In genomic region chr9:69149321-69149807, GRCh38 we compare ENCODE assay signal across 8 cellular contexts. TPM values are rescaled to one million over a fixed set of nuclear protein-coding genes. Genes with fewer than 3 reads are reported as not detected.
DNase-seq lines count a peak whose midpoint lies in the region; ATAC-seq and TF ChIP-seq lines count a peak whose summit lies in the region.
"Had no signal": no experiment of that assay in that cellular context is flagged by ENCODE, and none has a peak within 500 bp of the region (broad histone marks: within the 10 kb centered on the region; RNA-seq: fewer than 3 reads in every experiment).

No MANE protein-coding gene starts in this region.

- H3K4me1 ChIP-seq in OCI-LY7 (ENCODE audit: insufficient read depth, low read length, poor library complexity, severe bottlenecking): peaks cover 11% of the 10 kb centered on the region

- no peak for TF ChIP-seq CTCF in OCI-LY7 (conservative IDR thresholded peaks at IDR 0.05; ENCODE audit: low read length)

- POLR2A ChIA-PET in OCI-LY7 (lab: Charles Lee): interaction anchor here (0.8 to 1.0 kb wide), 3 partner anchors 16 to 41 kb away, joined by 3 read pairs; no protein-coding TSS in a partner anchor

- BruUV-seq in OCI-LY7 (replicated peaks; lab: Mats Ljungman, UMichigan): no TSS peak

- no peaks in the 10 kb centered on the region for H3K9me3 ChIP-seq in OCI-LY7 (ENCODE audit: low read length)

- H3K36me3 ChIP-seq in OCI-LY7 (ENCODE audit: insufficient read depth, low read length): no peaks in the 10 kb centered on the region

- no peaks in the 10 kb centered on the region for H3K79me2 ChIP-seq in OCI-LY7 (ENCODE audit: insufficient read depth, low read depth, low read length)

- no peak overlapping the region for H2AFZ ChIP-seq in OCI-LY7 (ENCODE audit: low read length)

- H3K27ac ChIP-seq in temporal lobe (ENCODE audit: low read depth, low read length) (peak overlapping the region; percentile 13), OCI-LY7 (ENCODE audit: low read depth, low read length, poor library complexity, severe bottlenecking) (no peak overlapping the region)

- no peak overlapping the region for H3K4me2 ChIP-seq in OCI-LY7 (ENCODE audit: low read length)

- intact Hi-C loops in OCI-LY7 (cut with micrococcal nuclease; ENCODE audit: unreplicated experiment): no loop called here

- no peaks in the 10 kb centered on the region for H4K20me1 ChIP-seq in OCI-LY7 (ENCODE audit: insufficient read depth, low read length)

- no peaks in the 10 kb centered on the region for H3K9me2 ChIP-seq in OCI-LY7 (ENCODE audit: insufficient read depth, low read length)

- ATAC-seq in HG03460 (IDR thresholded peaks at IDR 0.05; ENCODE audit: unreplicated experiment) (no peak), HG02588 (IDR thresholded peaks at IDR 0.05; ENCODE audit: unreplicated experiment) (no peak)

- H3K4me3 ChIP-seq in OCI-LY7 (ENCODE audit: low read depth, low read length, poor library complexity, severe bottlenecking): no peak overlapping the region

- CTCF ChIA-PET in OCI-LY7 (lab: Charles Lee; ENCODE audit: unreplicated experiment): no interaction called here

- peak; percentile 40 for DNase-seq in NCI-H1092 treated with DMSO at 0.1 percent for 48 hours (lab: John Stamatoyannopoulos, UW)
- peak; percentile 67 for DNase-seq in astrocyte of the hippocampus (ENCODE audit: low read depth, low spot score)
- peak; percentile 88 for DNase-seq in iris pigment epithelial cell (ENCODE audit: low read depth)
- DNase-seq in OCI-LY7 (ENCODE audit: low spot score): no peak
- DNase-seq: activated B cell treated with CpG ODN at 0.5 μM for 24 hours had no signal

RNA-seq across cellular contexts. Expression of gene TJP2, which starts 24.7 kb away (rescaled TPM):
- total RNA-seq in temporal lobe: 5.9 TPM
- total RNA-seq in OCI-LY7 (2014; rRNA removed; shearing (Covaris generic)): 15.1 and 16.2 TPM in 2 replicates
- total RNA-seq in OCI-LY7 (2022): 18.0 and 24.5 TPM in 2 replicates
